Comparison of ENCODE assay signal across 1 cellular context in the genomic region with DNA sequence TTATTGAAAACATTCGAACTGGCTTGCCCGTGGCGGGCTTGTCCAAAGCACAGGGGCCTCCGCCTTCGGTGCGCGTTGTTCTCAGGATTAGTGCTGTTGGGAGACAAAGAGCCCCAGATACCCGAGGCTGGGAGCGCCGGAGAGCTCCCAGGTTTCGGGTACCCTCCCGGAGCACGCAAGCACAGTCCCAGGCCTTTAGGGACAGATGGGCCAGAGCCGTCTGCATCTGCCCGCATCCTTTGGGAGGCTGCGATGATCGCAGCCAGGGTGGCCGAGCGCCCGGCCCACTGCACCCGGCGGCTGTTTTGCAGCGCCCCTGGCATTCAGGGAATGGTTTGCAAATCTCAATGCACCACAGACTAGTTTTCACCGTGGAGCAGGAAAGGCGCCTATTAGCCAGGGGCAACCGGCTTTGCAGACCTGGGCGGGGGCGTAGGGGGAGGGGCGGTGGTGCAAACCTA.
TF ChIP-seq lines count a peak whose summit lies in the region.

No MANE protein-coding gene starts in this region.

TF ChIP-seq in H1, 55 proteins besides CTCF, POLR2A, EP300 and RAD21:
- TF ChIP-seq BRCA1 (IDR thresholded peaks at IDR 0.05; ENCODE audit: low read depth, low read length), result no peak
- no peak for TF ChIP-seq FOSL1 (IDR thresholded peaks at IDR 0.05; ENCODE audit: insufficient read depth, low read depth, low read length)
- peak; percentile 55 for TF ChIP-seq RNF2 (IDR thresholded peaks at IDR 0.05; ENCODE audit: borderline replicate concordance, low read depth, low read length, missing control alignments, poor library complexity, severe bottlenecking)
- peak; percentile 23; the same call in 1 of the 2 replicates for TF ChIP-seq EGR1 (IDR thresholded peaks at IDR 0.05; ENCODE audit: borderline replicate concordance, low read depth, low read length)
- 0 out of 2 replicates have a peak, but pooled peaks have one; percentile 28 for TF ChIP-seq RBBP5 (IDR thresholded peaks at IDR 0.05; ENCODE audit: borderline replicate concordance, low read depth, low read length)
- no peak for TF ChIP-seq SP1 (IDR thresholded peaks at IDR 0.05; ENCODE audit: low read depth, low read length)
- no peak for TF ChIP-seq TCF12 (IDR thresholded peaks at IDR 0.05; ENCODE audit: low read depth, low read length)
- TF ChIP-seq SUZ12 (IDR thresholded peaks at IDR 0.05; ENCODE audit: low read length), result peak; percentile 2; the same call in 1 of the 2 replicates
- peak; percentile 3 for TF ChIP-seq EZH2 (IDR thresholded peaks at IDR 0.05; ENCODE audit: low read depth, low read length, severe bottlenecking)
- peak; percentile 40 for TF ChIP-seq KDM4A (IDR thresholded peaks at IDR 0.05; ENCODE audit: low read depth, low read length, severe bottlenecking)
